ENCODE assay signal across 12 cellular contexts in genomic region chr6:16804007-16804303, GRCh38. TPM values are rescaled to one million over a fixed set of nuclear protein-coding genes. Genes with fewer than 3 reads are reported as not detected.
DNase-seq lines count a peak whose midpoint lies in the region; ATAC-seq and TF ChIP-seq lines count a peak whose summit lies in the region.
"Had no signal": no experiment of that assay in that cellular context is flagged by ENCODE, and none has a peak within 500 bp of the region (broad histone marks: within the 10 kb centered on the region; RNA-seq: fewer than 3 reads in every experiment).

No MANE protein-coding gene starts in this region.

- H3K4me3 Mint-ChIP-seq in glutamatergic neuron (ENCODE audit: unreplicated experiment) = peak overlapping the region; percentile 79
- H3K4me3 Mint-ChIP-seq: activated CD4-positive, alpha-beta memory T cell treated with anti-CD3 and anti-CD28 coated beads, Interleukin-2, amount 10 ng/mL, durations not matched to agents 7 days and 5 days; CD14-positive monocyte had no signal

- DNase-seq in adrenal gland (no peak), glutamatergic neuron (no peak), retinal pigment epithelial cell (ENCODE audit: low read depth) (no peak), NCI-H2081 (lab: John Stamatoyannopoulos, UW) (no peak), HCEC 1CT (no peak)
- DNase-seq: activated CD4-positive, alpha-beta memory T cell treated with anti-CD3 and anti-CD28 coated beads, Interleukin-2, amount 10 ng/mL, durations not matched to agents 7 days and 5 days; activated effector memory CD4-positive, alpha-beta T cell treated with Interleukin-2 at 50 U/mL for 16 hours; NCI-H187; stimulated activated CD4-positive, alpha-beta T cell treated with anti-CD3 and anti-CD28 coated beads, Interleukin-2, amount 100 ng/mL, for 24 hours had no signal

- no peak overlapping the region for H3K27ac ChIP-seq in HEK293 (ENCODE audit: extremely low read depth, low read depth, low read length)
- peak overlapping the region in 3 of 5 donors; percentile 18 to 72 (median 41) for H3K27ac ChIP-seq in adrenal gland

- POLR2A ChIA-PET in HEK293 (lab: Yijun Ruan, JAX) = interaction anchor here (0.6 to 0.8 kb wide), 2 partner anchors 35 to 532 kb away, joined by 5 to 6 read pairs; no protein-coding TSS in a partner anchor

- no peaks in the 10 kb centered on the region for H3K27me3 ChIP-seq in adrenal gland

- H3K27me3 Mint-ChIP-seq in glutamatergic neuron (ENCODE audit: unreplicated experiment) = peaks cover 2% of the 10 kb centered on the region
- H3K27me3 Mint-ChIP-seq: activated CD4-positive, alpha-beta memory T cell treated with anti-CD3 and anti-CD28 coated beads, Interleukin-2, amount 10 ng/mL, durations not matched to agents 7 days and 5 days had no signal

- H3K4me1 Mint-ChIP-seq in glutamatergic neuron (ENCODE audit: low read depth, unreplicated experiment) = peaks cover 25% of the 10 kb centered on the region

- H3K27ac Mint-ChIP-seq in glutamatergic neuron (ENCODE audit: unreplicated experiment) = peak overlapping the region; percentile 97
- H3K27ac Mint-ChIP-seq: activated CD4-positive, alpha-beta memory T cell treated with anti-CD3 and anti-CD28 coated beads, Interleukin-2, amount 10 ng/mL, durations not matched to agents 7 days and 5 days had no signal

- no peak for ATAC-seq in GM21619 (IDR thresholded peaks at IDR 0.05; ENCODE audit: unreplicated experiment)

- TF ChIP-seq CTCF in HEK293 (tag by site-specific recombination; IDR thresholded peaks at IDR 0.05) (no peak), adrenal gland (IDR thresholded peaks at IDR 0.05) (no peak), glutamatergic neuron (IDR thresholded peaks at IDR 0.05; ENCODE audit: partially characterized antibody, unreplicated experiment) (no peak), retinal pigment epithelial cell (conservative IDR thresholded peaks at IDR 0.05; ENCODE audit: low read depth, low read length) (no peak)

- WGBS in adrenal gland, 4 donors = 34 to 47% (median 40%) methylated on average over 3 of the region's 3 CpGs

- H3K36me3 ChIP-seq in HEK293 (ENCODE audit: control insufficient read depth in 2 of 2, insufficient read depth in 1 of 2, low read length in 2 of 2) (no peaks in the 10 kb centered on the region), adrenal gland (replicated peaks in 1 of 2) (no peaks in the 10 kb centered on the region)

- no peak for TF ChIP-seq POLR2A in adrenal gland (IDR thresholded peaks at IDR 0.05)

- H3K4me3 ChIP-seq in HEK293 (ENCODE audit: low read depth, low read length) (no peak overlapping the region), adrenal gland (no peak overlapping the region), retinal pigment epithelial cell (ENCODE audit: low read length) (peak overlapping the region; percentile 31)

- H3K4me1 ChIP-seq in HEK293 (ENCODE audit: control insufficient read depth, insufficient read depth, low read length) (peaks cover 21% of the 10 kb centered on the region), adrenal gland (replicated peaks in 1 of 2) (peaks cover 0 to 5% of the 10 kb centered on the region in 2 donors)

- intact Hi-C loops in adrenal gland (cut with DNase I) = no loop called here

- CTCF ChIA-PET in HEK293 (lab: Yijun Ruan, JAX) = interaction anchor here (0.6 to 2.8 kb wide), 4 partner anchors 16 to 622 kb away, joined by 3 to 16 read pairs (median 3); no protein-coding TSS in a partner anchor

- peaks cover 5% of the 10 kb centered on the region for H3K36me3 Mint-ChIP-seq in glutamatergic neuron (ENCODE audit: unreplicated experiment)

- H3K9me3 Mint-ChIP-seq in glutamatergic neuron (ENCODE audit: unreplicated experiment) = no peaks in the 10 kb centered on the region

- no peaks in the 10 kb centered on the region for H3K9me3 ChIP-seq in HEK293 (ENCODE audit: control insufficient read depth, insufficient read depth, low read depth, low read length)
- H3K9me3 ChIP-seq in adrenal gland (replicated peaks in 1 of 3) = no peaks in the 10 kb centered on the region

TF ChIP-seq in HEK293, 187 proteins besides CTCF, POLR2A, EP300 and RAD21 (continues in another document):
- TF ChIP-seq ZNF292 (tag by site-specific recombination; IDR thresholded peaks at IDR 0.05; ENCODE audit: borderline replicate concordance, low read depth) (no peak), PRDM10 (tag by site-specific recombination; IDR thresholded peaks at IDR 0.05) (no peak), ZNF416 (tag by site-specific recombination; IDR thresholded peaks at IDR 0.05) (no peak), ZNF785 (tag by site-specific recombination; IDR thresholded peaks at IDR 0.05) (no peak), ZNF391 (tag by site-specific recombination; IDR thresholded peaks at IDR 0.05; ENCODE audit: borderline replicate concordance, low read depth) (no peak), ZNF169 (tag by site-specific recombination; IDR thresholded peaks at IDR 0.05) (no peak), ZNF704 (tag by site-specific recombination; IDR thresholded peaks at IDR 0.05) (no peak), ZNF449 (tag by site-specific recombination; IDR thresholded peaks at IDR 0.05) (no peak), ZNF26 (tag by site-specific recombination; IDR thresholded peaks at IDR 0.05) (no peak), ZNF561 (tag by site-specific recombination; IDR thresholded peaks at IDR 0.05; ENCODE audit: borderline replicate concordance) (no peak)

RNA-seq across cellular contexts. Expression of gene ATXN1, which starts 42.7 kb away (rescaled TPM):
- 10 to 100 TPM; 19.1 to 51.3 (median 34.5) TPM for total RNA-seq in adrenal gland
- polyA plus RNA-seq in adrenal gland = 10 to 100 TPM in 1 of 3 donors, 1 to 10 TPM in 2; 3.4 to 10.7 (median 5.2) TPM
- total RNA-seq in glutamatergic neuron (ENCODE audit: unreplicated experiment) = 15.5 TPM
